ENCODE assay signal across 1 cellular context in the genomic region with DNA sequence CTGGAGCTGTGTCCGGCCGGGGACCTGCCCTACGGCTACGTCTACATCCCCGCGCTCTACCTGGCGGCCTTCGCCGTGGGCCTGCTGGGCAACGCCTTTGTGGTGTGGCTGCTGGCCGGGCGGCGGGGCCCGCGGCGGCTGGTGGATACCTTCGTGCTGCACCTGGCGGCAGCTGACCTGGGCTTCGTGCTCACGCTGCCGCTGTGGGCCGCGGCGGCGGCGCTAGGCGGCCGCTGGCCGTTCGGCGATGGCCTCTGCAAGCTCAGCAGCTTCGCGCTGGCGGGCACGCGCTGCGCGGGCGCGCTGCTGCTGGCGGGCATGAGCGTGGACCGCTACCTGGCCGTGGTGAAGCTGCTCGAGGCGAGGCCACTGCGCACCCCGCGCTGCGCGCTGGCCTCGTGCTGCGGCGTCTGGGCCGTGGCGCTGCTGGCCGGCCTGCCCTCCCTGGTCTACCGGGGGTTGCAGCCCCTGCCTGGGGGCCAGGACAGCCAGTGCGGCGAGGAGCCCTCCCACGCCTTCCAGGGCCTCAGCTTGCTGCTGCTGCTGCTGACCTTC.
TF ChIP-seq lines count a peak whose summit lies in the region.

No MANE protein-coding gene starts in this region.

TF ChIP-seq in GM23338, 12 proteins besides CTCF, POLR2A, EP300 and RAD21 (continued from another document):
- TF ChIP-seq ZNF462 (CRISPR knock-in tag; IDR thresholded peaks at IDR 0.05): no peak
- TF ChIP-seq STAT1 (IDR thresholded peaks at IDR 0.05; ENCODE audit: unreplicated experiment): no peak
- no peak for TF ChIP-seq ZNF331 (CRISPR knock-in tag; IDR thresholded peaks at IDR 0.05; ENCODE audit: low read depth)
- TF ChIP-seq NANOG (IDR thresholded peaks at IDR 0.05; ENCODE audit: borderline replicate concordance): no peak
- no peak for TF ChIP-seq POLR2AphosphoS5 (IDR thresholded peaks at IDR 0.05; ENCODE audit: low read depth)
- TF ChIP-seq, protein P1, sequence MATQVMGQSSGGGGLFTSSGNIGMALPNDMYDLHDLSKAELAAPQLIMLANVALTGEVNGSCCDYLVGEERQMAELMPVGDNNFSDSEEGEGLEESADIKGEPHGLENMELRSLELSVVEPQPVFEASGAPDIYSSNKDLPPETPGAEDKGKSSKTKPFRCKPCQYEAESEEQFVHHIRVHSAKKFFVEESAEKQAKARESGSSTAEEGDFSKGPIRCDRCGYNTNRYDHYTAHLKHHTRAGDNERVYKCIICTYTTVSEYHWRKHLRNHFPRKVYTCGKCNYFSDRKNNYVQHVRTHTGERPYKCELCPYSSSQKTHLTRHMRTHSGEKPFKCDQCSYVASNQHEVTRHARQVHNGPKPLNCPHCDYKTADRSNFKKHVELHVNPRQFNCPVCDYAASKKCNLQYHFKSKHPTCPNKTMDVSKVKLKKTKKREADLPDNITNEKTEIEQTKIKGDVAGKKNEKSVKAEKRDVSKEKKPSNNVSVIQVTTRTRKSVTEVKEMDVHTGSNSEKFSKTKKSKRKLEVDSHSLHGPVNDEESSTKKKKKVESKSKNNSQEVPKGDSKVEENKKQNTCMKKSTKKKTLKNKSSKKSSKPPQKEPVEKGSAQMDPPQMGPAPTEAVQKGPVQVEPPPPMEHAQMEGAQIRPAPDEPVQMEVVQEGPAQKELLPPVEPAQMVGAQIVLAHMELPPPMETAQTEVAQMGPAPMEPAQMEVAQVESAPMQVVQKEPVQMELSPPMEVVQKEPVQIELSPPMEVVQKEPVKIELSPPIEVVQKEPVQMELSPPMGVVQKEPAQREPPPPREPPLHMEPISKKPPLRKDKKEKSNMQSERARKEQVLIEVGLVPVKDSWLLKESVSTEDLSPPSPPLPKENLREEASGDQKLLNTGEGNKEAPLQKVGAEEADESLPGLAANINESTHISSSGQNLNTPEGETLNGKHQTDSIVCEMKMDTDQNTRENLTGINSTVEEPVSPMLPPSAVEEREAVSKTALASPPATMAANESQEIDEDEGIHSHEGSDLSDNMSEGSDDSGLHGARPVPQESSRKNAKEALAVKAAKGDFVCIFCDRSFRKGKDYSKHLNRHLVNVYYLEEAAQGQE (IDR thresholded peaks at IDR 0.05; ENCODE audit: unreplicated experiment): no peak
- TF ChIP-seq ZNF114 (CRISPR knock-in tag; IDR thresholded peaks at IDR 0.05): no peak
- TF ChIP-seq CREB1 (CRISPR knock-in tag; IDR thresholded peaks at IDR 0.05; ENCODE audit: low read depth): no peak
